ENCODE assay signal across 1 cellular context in genomic region chr21:43608664-43609063, GRCh38.
TF ChIP-seq lines count a peak whose summit lies in the region.

No MANE protein-coding gene starts in this region.

TF ChIP-seq in HepG2, 621 proteins besides CTCF, POLR2A, EP300 and RAD21:
- TF ChIP-seq E2F5 (CRISPR knock-in tag; conservative IDR thresholded peaks at IDR 0.05): no peak
